In the genomic region with DNA sequence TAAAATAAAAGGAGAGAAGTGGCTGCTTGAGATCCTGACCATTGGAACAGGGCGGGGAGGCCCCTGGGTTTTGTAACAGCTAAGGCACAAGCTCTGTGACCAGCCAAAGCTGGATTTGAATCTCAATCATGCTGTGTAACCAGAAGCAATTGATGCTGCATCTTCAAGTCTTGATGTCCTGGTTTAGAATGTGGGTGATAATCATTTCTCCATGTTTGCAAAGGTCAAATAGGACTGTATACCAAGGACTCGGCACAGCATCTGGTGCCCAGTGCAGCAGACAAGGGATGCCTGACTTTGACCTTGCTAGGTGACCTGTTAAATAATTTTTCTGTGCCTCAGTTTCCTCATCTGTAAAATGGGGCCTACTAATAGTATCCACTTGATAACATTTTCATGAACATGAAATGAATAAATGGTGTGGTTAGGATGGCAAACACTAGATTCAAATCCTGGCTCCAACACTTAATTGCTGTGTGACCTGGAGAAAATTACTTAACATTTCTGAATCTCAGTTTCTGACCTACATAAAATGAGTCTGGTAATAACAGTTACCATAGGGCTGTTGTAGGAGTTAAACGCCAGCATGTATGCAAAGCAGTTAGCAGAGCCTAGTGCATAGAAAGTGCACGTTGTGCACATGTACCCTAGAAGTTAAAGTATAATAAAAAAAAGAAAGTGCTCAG, we compare ENCODE assay signal across 1 cellular context.
TF ChIP-seq lines count a peak whose summit lies in the region.

No MANE protein-coding gene starts in this region.

TF ChIP-seq in K562, 482 proteins besides CTCF, POLR2A, EP300 and RAD21:
- no peak for TF ChIP-seq FOXK1 (CRISPR knock-in tag; IDR thresholded peaks at IDR 0.05; ENCODE audit: borderline replicate concordance)
- no peak for TF ChIP-seq CCNT2 (IDR thresholded peaks at IDR 0.05; ENCODE audit: borderline replicate concordance, extremely low read depth, insufficient read length, low read depth, low read length)
- TF ChIP-seq KLF13 (tag; IDR thresholded peaks at IDR 0.05; ENCODE audit: borderline replicate concordance, low read depth), result no peak
- TF ChIP-seq, protein P1, sequence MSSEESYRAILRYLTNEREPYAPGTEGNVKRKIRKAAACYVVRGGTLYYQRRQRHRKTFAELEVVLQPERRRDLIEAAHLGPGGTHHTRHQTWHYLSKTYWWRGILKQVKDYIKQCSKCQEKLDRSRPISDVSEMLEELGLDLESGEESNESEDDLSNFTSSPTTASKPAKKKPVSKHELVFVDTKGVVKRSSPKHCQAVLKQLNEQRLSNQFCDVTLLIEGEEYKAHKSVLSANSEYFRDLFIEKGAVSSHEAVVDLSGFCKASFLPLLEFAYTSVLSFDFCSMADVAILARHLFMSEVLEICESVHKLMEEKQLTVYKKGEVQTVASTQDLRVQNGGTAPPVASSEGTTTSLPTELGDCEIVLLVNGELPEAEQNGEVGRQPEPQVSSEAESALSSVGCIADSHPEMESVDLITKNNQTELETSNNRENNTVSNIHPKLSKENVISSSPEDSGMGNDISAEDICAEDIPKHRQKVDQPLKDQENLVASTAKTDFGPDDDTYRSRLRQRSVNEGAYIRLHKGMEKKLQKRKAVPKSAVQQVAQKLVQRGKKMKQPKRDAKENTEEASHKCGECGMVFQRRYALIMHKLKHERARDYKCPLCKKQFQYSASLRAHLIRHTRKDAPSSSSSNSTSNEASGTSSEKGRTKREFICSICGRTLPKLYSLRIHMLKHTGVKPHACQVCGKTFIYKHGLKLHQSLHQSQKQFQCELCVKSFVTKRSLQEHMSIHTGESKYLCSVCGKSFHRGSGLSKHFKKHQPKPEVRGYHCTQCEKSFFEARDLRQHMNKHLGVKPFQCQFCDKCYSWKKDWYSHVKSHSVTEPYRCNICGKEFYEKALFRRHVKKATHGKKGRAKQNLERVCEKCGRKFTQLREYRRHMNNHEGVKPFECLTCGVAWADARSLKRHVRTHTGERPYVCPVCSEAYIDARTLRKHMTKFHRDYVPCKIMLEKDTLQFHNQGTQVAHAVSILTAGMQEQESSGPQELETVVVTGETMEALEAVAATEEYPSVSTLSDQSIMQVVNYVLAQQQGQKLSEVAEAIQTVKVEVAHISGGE (CRISPR knock-in tag; IDR thresholded peaks at IDR 0.05), result peak in 1 of 3 experiments; percentile 80; a peak in 2 of 6 replicates
- TF ChIP-seq, protein P2, sequence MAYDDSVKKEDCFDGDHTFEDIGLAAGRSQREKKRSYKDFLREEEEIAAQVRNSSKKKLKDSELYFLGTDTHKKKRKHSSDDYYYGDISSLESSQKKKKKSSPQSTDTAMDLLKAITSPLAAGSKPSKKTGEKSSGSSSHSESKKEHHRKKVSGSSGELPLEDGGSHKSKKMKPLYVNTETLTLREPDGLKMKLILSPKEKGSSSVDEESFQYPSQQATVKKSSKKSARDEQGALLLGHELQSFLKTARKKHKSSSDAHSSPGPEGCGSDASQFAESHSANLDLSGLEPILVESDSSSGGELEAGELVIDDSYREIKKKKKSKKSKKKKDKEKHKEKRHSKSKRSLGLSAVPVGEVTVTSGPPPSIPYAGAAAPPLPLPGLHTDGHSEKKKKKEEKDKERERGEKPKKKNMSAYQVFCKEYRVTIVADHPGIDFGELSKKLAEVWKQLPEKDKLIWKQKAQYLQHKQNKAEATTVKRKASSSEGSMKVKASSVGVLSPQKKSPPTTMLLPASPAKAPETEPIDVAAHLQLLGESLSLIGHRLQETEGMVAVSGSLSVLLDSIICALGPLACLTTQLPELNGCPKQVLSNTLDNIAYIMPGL (CRISPR knock-in tag; IDR thresholded peaks at IDR 0.05), result no peak
- TF ChIP-seq TEAD2 (tag; IDR thresholded peaks at IDR 0.05), result no peak
- peak; percentile 14; the same call in 1 of the 2 replicates for TF ChIP-seq BCOR (IDR thresholded peaks at IDR 0.05)
- TF ChIP-seq GATAD2B (IDR thresholded peaks at IDR 0.05; ENCODE audit: borderline replicate concordance), result no peak
- TF ChIP-seq ZNF444 (CRISPR knock-in tag; IDR thresholded peaks at IDR 0.05), result no peak
- no peak for TF ChIP-seq FOXJ2 (tag; IDR thresholded peaks at IDR 0.05)
- TF ChIP-seq, protein P3, sequence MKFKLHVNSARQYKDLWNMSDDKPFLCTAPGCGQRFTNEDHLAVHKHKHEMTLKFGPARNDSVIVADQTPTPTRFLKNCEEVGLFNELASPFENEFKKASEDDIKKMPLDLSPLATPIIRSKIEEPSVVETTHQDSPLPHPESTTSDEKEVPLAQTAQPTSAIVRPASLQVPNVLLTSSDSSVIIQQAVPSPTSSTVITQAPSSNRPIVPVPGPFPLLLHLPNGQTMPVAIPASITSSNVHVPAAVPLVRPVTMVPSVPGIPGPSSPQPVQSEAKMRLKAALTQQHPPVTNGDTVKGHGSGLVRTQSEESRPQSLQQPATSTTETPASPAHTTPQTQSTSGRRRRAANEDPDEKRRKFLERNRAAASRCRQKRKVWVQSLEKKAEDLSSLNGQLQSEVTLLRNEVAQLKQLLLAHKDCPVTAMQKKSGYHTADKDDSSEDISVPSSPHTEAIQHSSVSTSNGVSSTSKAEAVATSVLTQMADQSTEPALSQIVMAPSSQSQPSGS (CRISPR knock-in tag; IDR thresholded peaks at IDR 0.05), result no peak
- TF ChIP-seq RBM25 (IDR thresholded peaks at IDR 0.05; ENCODE audit: low read depth, low read length, severe bottlenecking), result peak; percentile 75
- no peak for TF ChIP-seq PHF8 (IDR thresholded peaks at IDR 0.05; ENCODE audit: borderline replicate concordance, low read length)
- TF ChIP-seq CTBP1 (IDR thresholded peaks at IDR 0.05; ENCODE audit: borderline replicate concordance), result no peak
- TF ChIP-seq, protein P4, sequence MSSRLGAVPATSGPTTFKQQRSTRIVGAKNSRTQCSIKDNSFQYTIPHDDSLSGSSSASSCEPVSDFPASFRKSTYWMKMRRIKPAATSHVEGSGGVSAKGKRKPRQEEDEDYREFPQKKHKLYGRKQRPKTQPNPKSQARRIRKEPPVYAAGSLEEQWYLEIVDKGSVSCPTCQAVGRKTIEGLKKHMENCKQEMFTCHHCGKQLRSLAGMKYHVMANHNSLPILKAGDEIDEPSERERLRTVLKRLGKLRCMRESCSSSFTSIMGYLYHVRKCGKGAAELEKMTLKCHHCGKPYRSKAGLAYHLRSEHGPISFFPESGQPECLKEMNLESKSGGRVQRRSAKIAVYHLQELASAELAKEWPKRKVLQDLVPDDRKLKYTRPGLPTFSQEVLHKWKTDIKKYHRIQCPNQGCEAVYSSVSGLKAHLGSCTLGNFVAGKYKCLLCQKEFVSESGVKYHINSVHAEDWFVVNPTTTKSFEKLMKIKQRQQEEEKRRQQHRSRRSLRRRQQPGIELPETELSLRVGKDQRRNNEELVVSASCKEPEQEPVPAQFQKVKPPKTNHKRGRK (tag; IDR thresholded peaks at IDR 0.05), result no peak
- 0 out of 4 replicates have a peak, but pooled peaks of 1 of the 2 experiments have one; percentile 8 for TF ChIP-seq KDM1A (IDR thresholded peaks at IDR 0.05)
- no peak for TF ChIP-seq RBM39 (optimal IDR thresholded peaks at IDR 0.05; ENCODE audit: low read depth, low read length)
- TF ChIP-seq ZNF77 (CRISPR knock-in tag; IDR thresholded peaks at IDR 0.05), result no peak
- TF ChIP-seq FOS (IDR thresholded peaks at IDR 0.05; ENCODE audit: extremely low read depth, insufficient read length), result no peak
